8 cellular contexts compared by ENCODE assay signal in the genomic region with DNA sequence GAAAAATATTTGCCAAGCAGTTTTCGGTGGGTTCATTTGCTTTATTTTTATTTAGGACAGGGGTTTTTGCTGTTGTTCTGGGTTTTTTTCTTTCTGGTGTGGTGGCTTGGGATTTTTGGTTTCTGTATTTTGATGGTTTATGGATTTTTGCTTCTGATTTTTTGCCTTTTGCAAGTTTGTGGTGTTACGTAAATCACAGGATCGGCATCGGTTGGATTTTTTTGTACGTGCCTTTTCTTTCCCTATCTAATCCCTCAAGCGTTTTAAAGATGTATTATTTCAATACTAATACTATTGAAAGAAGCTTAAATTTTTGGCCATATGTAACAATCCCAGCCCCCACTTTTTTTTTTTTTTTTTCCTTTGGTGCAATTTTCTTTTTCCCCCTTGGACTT.
DNase-seq lines count a peak whose midpoint lies in the region; ATAC-seq and TF ChIP-seq lines count a peak whose summit lies in the region.

No MANE protein-coding gene starts in this region.

- H3K27ac Mint-ChIP-seq in dendritic cell treated with granulocyte-macrophage colony-stimulating factor and Interleukin-4, amounts not matched to agents 40 ng/mL and 50 ng/mL, for 4 days = peak overlapping the region; percentile 100
- H3K27ac Mint-ChIP-seq in nephron progenitor cell = peak overlapping the region; percentile 100

- H3K4me1 ChIP-seq in BLaER1 (peaks cover 43% of the 10 kb centered on the region), MM.1S (ENCODE audit: low read length) (peaks cover 3% of the 10 kb centered on the region; the same call in 1 of the 2 replicates)

- no peaks in the 10 kb centered on the region for H3K79me2 ChIP-seq in MM.1S (ENCODE audit: low read length)

- H4K20me1 ChIP-seq in BLaER1 = peaks cover 36% of the 10 kb centered on the region
- H4K20me1 ChIP-seq in MM.1S (ENCODE audit: insufficient read depth, low read length) = no peaks in the 10 kb centered on the region

- H3K9me3 ChIP-seq in BLaER1 (no peaks in the 10 kb centered on the region), MM.1S (replicated peaks; ENCODE audit: insufficient read depth, low read length) (no peaks in the 10 kb centered on the region)

- H3K4me2 ChIP-seq in BLaER1 (peak overlapping the region; percentile 98), MM.1S (ENCODE audit: low read depth, low read length) (peak overlapping the region; percentile 92)

- H3K9ac ChIP-seq in BLaER1 (peak overlapping the region; percentile 99), MM.1S (ENCODE audit: low read length) (no peak overlapping the region)

- H3K36me3 Mint-ChIP-seq in dendritic cell treated with granulocyte-macrophage colony-stimulating factor and Interleukin-4, amounts not matched to agents 40 ng/mL and 50 ng/mL, for 4 days (ENCODE audit: low read depth) = peaks cover 59% of the 10 kb centered on the region
- no peaks in the 10 kb centered on the region for H3K36me3 Mint-ChIP-seq in nephron progenitor cell (ENCODE audit: low read depth)

- peaks cover 11% of the 10 kb centered on the region for H3F3A ChIP-seq in MM.1S (ENCODE audit: insufficient read depth, low read length)

- H3K9me2 ChIP-seq in MM.1S (replicated peaks; ENCODE audit: insufficient read depth, low read length) = no peaks in the 10 kb centered on the region

- DNase-seq in MM.1S (no peak), nephron progenitor cell (no peak), NCI-H1417 treated with DMSO at 0.1 percent for 48 hours (lab: John Stamatoyannopoulos, UW) (no peak), COLO829 (ENCODE audit: low spot score) (no peak)

- H3K4me3 ChIP-seq in BLaER1 (peak overlapping the region; percentile 97), MM.1S (ENCODE audit: low read length) (peak overlapping the region; percentile 65)

- H3K4me3 Mint-ChIP-seq in dendritic cell treated with granulocyte-macrophage colony-stimulating factor and Interleukin-4, amounts not matched to agents 40 ng/mL and 50 ng/mL, for 4 days = peak overlapping the region; percentile 87
- H3K4me3 Mint-ChIP-seq in nephron progenitor cell = peak overlapping the region; percentile 99

- no peaks in the 10 kb centered on the region for H3K36me3 ChIP-seq in BLaER1
- no peaks in the 10 kb centered on the region for H3K36me3 ChIP-seq in MM.1S (replicated peaks; ENCODE audit: insufficient read depth, low read length)

- TF ChIP-seq CTCF in MM.1S (IDR thresholded peaks at IDR 0.05; ENCODE audit: low read length) (no peak), nephron progenitor cell (IDR thresholded peaks at IDR 0.05) (no peak)

- H2AFZ ChIP-seq in MM.1S (ENCODE audit: low read length) = peak overlapping the region; percentile 86

- H3K27me3 Mint-ChIP-seq in dendritic cell treated with granulocyte-macrophage colony-stimulating factor and Interleukin-4, amounts not matched to agents 40 ng/mL and 50 ng/mL, for 4 days = no peaks in the 10 kb centered on the region
- H3K27me3 Mint-ChIP-seq in nephron progenitor cell (ENCODE audit: low read depth, poor library complexity) = peaks cover 4% of the 10 kb centered on the region

- peaks cover 49% of the 10 kb centered on the region for H3K4me1 Mint-ChIP-seq in dendritic cell treated with granulocyte-macrophage colony-stimulating factor and Interleukin-4, amounts not matched to agents 40 ng/mL and 50 ng/mL, for 4 days (ENCODE audit: low read depth)
- H3K4me1 Mint-ChIP-seq in nephron progenitor cell = peaks cover 89% of the 10 kb centered on the region

- peak overlapping the region; percentile 100 for H3K27ac ChIP-seq in BLaER1
- no peak overlapping the region for H3K27ac ChIP-seq in MM.1S (ENCODE audit: low read length)

- H3K27me3 ChIP-seq in BLaER1 = no peaks in the 10 kb centered on the region
- H3K27me3 ChIP-seq in MM.1S (replicated peaks; ENCODE audit: insufficient read depth, low read length) = peaks cover 23% of the 10 kb centered on the region

- H3K9me3 Mint-ChIP-seq in dendritic cell treated with granulocyte-macrophage colony-stimulating factor and Interleukin-4, amounts not matched to agents 40 ng/mL and 50 ng/mL, for 4 days = no peaks in the 10 kb centered on the region
- no peaks in the 10 kb centered on the region for H3K9me3 Mint-ChIP-seq in nephron progenitor cell

- intact Hi-C loops in dendritic cell treated with granulocyte-macrophage colony-stimulating factor and Interleukin-4, amounts not matched to agents 40 ng/mL and 50 ng/mL, for 4 days (cut with micrococcal nuclease) = loop anchor here (2.0 to 10.0 kb wide), 4 partner anchors 171 to 759 kb away; no protein-coding TSS in a partner anchor

- no peak for ATAC-seq in activated CD4-positive, CD25-positive, alpha-beta regulatory T cell treated with anti-CD3 and anti-CD28 coated beads, Interleukin-2, amount 50 U/mL, for 24 hours
- ATAC-seq in HG02678 (IDR thresholded peaks at IDR 0.05; ENCODE audit: unreplicated experiment) = no peak
